Comparison of ENCODE assay signal across 8 cellular contexts in genomic region chr2:197097578-197098366, GRCh38.
DNase-seq lines count a peak whose midpoint lies in the region; ATAC-seq and TF ChIP-seq lines count a peak whose summit lies in the region.

No MANE protein-coding gene starts in this region.

- H3K27ac ChIP-seq in adrenal gland (peak overlapping the region in 1 of 5 donors; percentile 57), right atrium auricular region (peak overlapping the region; percentile 13 to 64), gastrocnemius medialis (peak overlapping the region in 3 of 4 donors; percentile 14 to 45 (median 38))
- H3K27ac ChIP-seq in effector memory CD4-positive, alpha-beta T cell (ENCODE audit: insufficient read depth, low read length, poor library complexity, severe bottlenecking), result no peak overlapping the region

- WGBS in adrenal gland, 4 donors, result 69 to 87% (median 78%) methylated on average over 7 of the region's 7 CpGs

- peak; percentile 54 for DNase-seq in ELR (ENCODE audit: low read depth)
- DNase-seq in adrenal gland, result peak in 4 of 7 donors; percentile 26 to 70 (median 42)
- peak; percentile 84 for DNase-seq in right atrium auricular region (ENCODE audit: low spot score)
- DNase-seq in gastrocnemius medialis, result peak in 1 of 2 donors; percentile 56
- DNase-seq in NCI-H345 (lab: John Stamatoyannopoulos, UW), result no peak
- no peak for DNase-seq in ecto neural progenitor cell (ENCODE audit: low spot score)
- DNase-seq in effector memory CD4-positive, alpha-beta T cell, result no peak
- DNase-seq in NCI-H1092 (lab: John Stamatoyannopoulos, UW), result no peak

- no peaks in the 10 kb centered on the region for H3K4me1 ChIP-seq in adrenal gland (replicated peaks in 1 of 2)
- H3K4me1 ChIP-seq in right atrium auricular region, result no peaks in the 10 kb centered on the region
- H3K4me1 ChIP-seq in gastrocnemius medialis, result no peaks in the 10 kb centered on the region
- no peaks in the 10 kb centered on the region for H3K4me1 ChIP-seq in effector memory CD4-positive, alpha-beta T cell (ENCODE audit: control insufficient read depth, insufficient read depth, low read length, poor library complexity, severe bottlenecking)

- TF ChIP-seq POLR2A in adrenal gland (IDR thresholded peaks at IDR 0.05), result no peak
- TF ChIP-seq POLR2A in gastrocnemius medialis (IDR thresholded peaks at IDR 0.05), result no peak

- in situ Hi-C loops in gastrocnemius medialis (cut with MboI; ENCODE audit: low sequenced_read_pairs in 4 of 4), result no loop called here

- H3K4me3 ChIP-seq in adrenal gland (no peak overlapping the region), right atrium auricular region (no peak overlapping the region), gastrocnemius medialis (no peak overlapping the region)
- H3K4me3 ChIP-seq in effector memory CD4-positive, alpha-beta T cell (ENCODE audit: insufficient read depth, low read depth, low read length, poor library complexity, severe bottlenecking), result no peak overlapping the region

- ATAC-seq in gastrocnemius medialis, result peak; percentile 78 to 82

- H3K9me3 ChIP-seq in adrenal gland (replicated peaks in 1 of 3) (no peaks in the 10 kb centered on the region), right atrium auricular region (no peaks in the 10 kb centered on the region), gastrocnemius medialis (no peaks in the 10 kb centered on the region)
- no peaks in the 10 kb centered on the region for H3K9me3 ChIP-seq in effector memory CD4-positive, alpha-beta T cell (ENCODE audit: control insufficient read depth, low read length)

- intact Hi-C loops in adrenal gland (cut with DNase I), result no loop called here
- intact Hi-C loops in gastrocnemius medialis (cut with DNase I; ENCODE audit: low total_unique reads), result no loop called here

- peaks cover 0 to 4% of the 10 kb centered on the region in 2 donors for H3K36me3 ChIP-seq in adrenal gland (replicated peaks in 1 of 2)
- no peaks in the 10 kb centered on the region for H3K36me3 ChIP-seq in right atrium auricular region
- no peaks in the 10 kb centered on the region for H3K36me3 ChIP-seq in gastrocnemius medialis
- peaks cover 65% of the 10 kb centered on the region for H3K36me3 ChIP-seq in effector memory CD4-positive, alpha-beta T cell (ENCODE audit: control insufficient read depth, insufficient read depth, low read length)

- TF ChIP-seq CTCF in adrenal gland (IDR thresholded peaks at IDR 0.05), result no peak
- TF ChIP-seq CTCF in right atrium auricular region (IDR thresholded peaks at IDR 0.05), result no peak
- no peak for TF ChIP-seq CTCF in gastrocnemius medialis (IDR thresholded peaks at IDR 0.05 in 4 of 5, conservative IDR thresholded peaks at IDR 0.05 in 1 of 5)

- no peaks in the 10 kb centered on the region for H3K27me3 ChIP-seq in adrenal gland
- H3K27me3 ChIP-seq in right atrium auricular region, result no peaks in the 10 kb centered on the region
- no peaks in the 10 kb centered on the region for H3K27me3 ChIP-seq in gastrocnemius medialis
- no peaks in the 10 kb centered on the region for H3K27me3 ChIP-seq in effector memory CD4-positive, alpha-beta T cell (replicated peaks; ENCODE audit: control insufficient read depth, insufficient read depth, low read length, poor library complexity, severe bottlenecking)

Comparison
In these comparisons a context has a peak if more than half of its experiments do, and no peak if none do; other contexts are left out.
1. DNase-seq: peak in ELR (single experiment), adrenal gland (4 of 7) and right atrium auricular region (single experiment); none in NCI-H345 (single experiment), ecto neural progenitor cell (single experiment), effector memory CD4-positive, alpha-beta T cell (0 of 3) and NCI-H1092 (single experiment).